ENCODE assay signal across 30 cellular contexts in genomic region chr19:35375505-35376307, GRCh38. TPM values are rescaled to one million over a fixed set of nuclear protein-coding genes. Genes with fewer than 3 reads are reported as not detected.
A peak's percentile ranks its signal among the peaks of the same experiment; 100 is the strongest.
DNase-seq lines count a peak whose midpoint lies in the region; ATAC-seq, FAIRE-seq and TF ChIP-seq lines count a peak whose summit lies in the region.
"Had no signal": no experiment of that assay in that cellular context is flagged by ENCODE, and none has a peak within 500 bp of the region (broad histone marks: within the 10 kb centered on the region; RNA-seq: fewer than 3 reads in every experiment).

No MANE protein-coding gene starts in this region.

- H3K4me3 Mint-ChIP-seq in stimulated activated effector memory CD8-positive, alpha-beta T cell treated with anti-CD3 and anti-CD28 coated beads, Interleukin-12 subunit alpha, Interleukin-12 subunit beta, amount 100 ng/mL, for 72 hours = peak overlapping the region; percentile 24
- H3K4me3 Mint-ChIP-seq: activated naive CD4-positive, alpha-beta T cell treated with anti-CD3 and anti-CD28 coated beads, Interleukin-2, amount 10 ng/mL, durations not matched to agents 7 days and 5 days; activated T-helper 1 cell treated with anti-CD3 and anti-CD28 coated beads, Interleukin-12 subunit alpha, Interleukin-12 subunit beta, Interleukin-2, Interleukin-4 antibody, amounts not matched to agents 30 ng/mL and 10 ng/mL and 1 ng/mL, durations not matched to agents 14 hours and 24 hours and 36 hours; brain; CD4-positive, alpha-beta T cell; neural crest cell; stimulated activated naive CD8-positive, alpha-beta T cell treated with anti-CD3 and anti-CD28 coated beads, Interleukin-15, Interleukin-2, amounts not matched to agents 100 ng/mL and 50 ng/mL, for 24 hours had no signal

- no peaks in the 10 kb centered on the region for H3K9me3 ChIP-seq in HCT116 (ENCODE audit: control insufficient read depth in 1 of 2, insufficient read depth in 1 of 2, low read depth in 1 of 2, low read length in 2 of 2)
- H3K9me3 ChIP-seq in GM12878 (replicated peaks; ENCODE audit: control insufficient read depth, insufficient read depth, low read length) = no peaks in the 10 kb centered on the region; the same call in 1 of the 3 replicates
- no peaks in the 10 kb centered on the region for H3K9me3 ChIP-seq in ascending aorta
- H3K9me3 ChIP-seq: left ventricle myocardium inferior, pancreas, testis, uterus had no signal

- no peaks in the 10 kb centered on the region for H3K9me2 ChIP-seq in HCT116 (ENCODE audit: insufficient read depth)

- peaks cover 3% of the 10 kb centered on the region for H3K9me3 Mint-ChIP-seq in stimulated activated effector memory CD8-positive, alpha-beta T cell treated with anti-CD3 and anti-CD28 coated beads, Interleukin-12 subunit alpha, Interleukin-12 subunit beta, amount 100 ng/mL, for 72 hours
- H3K9me3 Mint-ChIP-seq: activated naive CD4-positive, alpha-beta T cell treated with anti-CD3 and anti-CD28 coated beads, Interleukin-2, amount 10 ng/mL, durations not matched to agents 7 days and 5 days; activated T-helper 1 cell treated with anti-CD3 and anti-CD28 coated beads, Interleukin-12 subunit alpha, Interleukin-12 subunit beta, Interleukin-2, Interleukin-4 antibody, amounts not matched to agents 30 ng/mL and 10 ng/mL and 1 ng/mL, durations not matched to agents 14 hours and 24 hours and 36 hours; neural crest cell; stimulated activated naive CD8-positive, alpha-beta T cell treated with anti-CD3 and anti-CD28 coated beads, Interleukin-15, Interleukin-2, amounts not matched to agents 100 ng/mL and 50 ng/mL, for 24 hours had no signal

- SMC1A ChIA-PET in GM12878 (lab: Charles Lee; ENCODE audit: uncharacterized antibody, unreplicated experiment) = interaction anchor here (0.8 to 5.4 kb wide), 13 partner anchors 9 to 93 kb away, joined by 4 to 110 read pairs (median 9); partner anchors contain the start of gene FFAR3

- no peak overlapping the region for H3K9ac ChIP-seq in HCT116 (ENCODE audit: low read length)
- no peak overlapping the region for H3K9ac ChIP-seq in GM12878 (ENCODE audit: control insufficient read depth, insufficient read depth, low read length)

- no peak for TF ChIP-seq CTCF in HCT116 (IDR thresholded peaks at IDR 0.05 in 2 of 3, conservative IDR thresholded peaks at IDR 0.05 in 1 of 3; ENCODE audit: borderline replicate concordance in 1 of 3, insufficient read depth in 1 of 3, low read depth in 2 of 3, low read length in 2 of 3)
- TF ChIP-seq CTCF in GM12878 (IDR thresholded peaks at IDR 0.05 in 2 of 3, conservative IDR thresholded peaks at IDR 0.05 in 1 of 3; ENCODE audit: control insufficient read depth in 2 of 3, extremely low read depth in 1 of 3, insufficient read depth in 1 of 3, low read depth in 3 of 3, low read length in 3 of 3) = no peak
- TF ChIP-seq CTCF in ascending aorta (IDR thresholded peaks at IDR 0.05) = no peak

- peaks cover 4% of the 10 kb centered on the region for H3K36me3 Mint-ChIP-seq in stimulated activated effector memory CD8-positive, alpha-beta T cell treated with anti-CD3 and anti-CD28 coated beads, Interleukin-12 subunit alpha, Interleukin-12 subunit beta, amount 100 ng/mL, for 72 hours
- H3K36me3 Mint-ChIP-seq: activated naive CD4-positive, alpha-beta T cell treated with anti-CD3 and anti-CD28 coated beads, Interleukin-2, amount 10 ng/mL, durations not matched to agents 7 days and 5 days; brain had no signal

- H3K4me3 ChIP-seq in HCT116 (replicated peaks in 1 of 2; ENCODE audit: low read depth in 1 of 2, low read length in 2 of 2) (no peak overlapping the region), GM12878 (no peak overlapping the region), ascending aorta (no peak overlapping the region)
- H3K4me3 ChIP-seq: left ventricle myocardium inferior, pancreas, skin epidermis, testis, uterus had no signal

- no peaks in the 10 kb centered on the region for H4K20me1 ChIP-seq in HCT116 (ENCODE audit: insufficient read depth)
- no peaks in the 10 kb centered on the region for H4K20me1 ChIP-seq in GM12878 (ENCODE audit: control insufficient read depth, insufficient read depth)

- RAD21 ChIA-PET in HCT116 (lab: Charles Lee; ENCODE audit: low non-redundant PET in 1 of 2, low total read pairs in 2 of 2, uncharacterized antibody in 2 of 2, unreplicated experiment in 2 of 2) = no interaction called here
- RAD21 ChIA-PET in GM12878 (lab: Charles Lee; ENCODE audit: unreplicated experiment) = interaction anchor here (0.8 to 5.8 kb wide), 12 partner anchors 22 to 133 kb away, joined by 3 to 90 read pairs (median 7); partner anchors contain the start of gene FFAR1

- H3K27ac Mint-ChIP-seq in stimulated activated effector memory CD8-positive, alpha-beta T cell treated with anti-CD3 and anti-CD28 coated beads, Interleukin-12 subunit alpha, Interleukin-12 subunit beta, amount 100 ng/mL, for 72 hours = peak overlapping the region; percentile 78
- H3K27ac Mint-ChIP-seq: activated naive CD4-positive, alpha-beta T cell treated with anti-CD3 and anti-CD28 coated beads, Interleukin-2, amount 10 ng/mL, durations not matched to agents 7 days and 5 days; activated T-helper 1 cell treated with anti-CD3 and anti-CD28 coated beads, Interleukin-12 subunit alpha, Interleukin-12 subunit beta, Interleukin-2, Interleukin-4 antibody, amounts not matched to agents 30 ng/mL and 10 ng/mL and 1 ng/mL, durations not matched to agents 14 hours and 24 hours and 36 hours; brain; CD4-positive, alpha-beta T cell had no signal

- intact Hi-C loops in HCT116 (cut with micrococcal nuclease) = no loop called here
- intact Hi-C loops in GM12878 (cut with micrococcal nuclease; ENCODE audit: unreplicated experiment) = loop anchor here (5.0 kb wide), 1 partner anchor 42 kb away; no protein-coding TSS in a partner anchor
- intact Hi-C loops in ascending aorta (cut with DNase I) = no loop called here

- H3K27me3 ChIP-seq in HCT116 (ENCODE audit: insufficient read depth, low read length) (peaks cover 5% of the 10 kb centered on the region; the same call in 1 of the 2 replicates), GM12878 (replicated peaks in 1 of 2; ENCODE audit: control insufficient read depth in 2 of 2, insufficient read depth in 2 of 2, low read length in 1 of 2) (no peaks in the 10 kb centered on the region), ascending aorta (no peaks in the 10 kb centered on the region)
- H3K27me3 ChIP-seq: pancreas, testis, uterus had no signal

- no peaks in the 10 kb centered on the region for H3K36me3 ChIP-seq in HCT116 (ENCODE audit: control insufficient read depth in 1 of 2, insufficient read depth in 2 of 2, low read length in 2 of 2)
- H3K36me3 ChIP-seq in GM12878 (ENCODE audit: control insufficient read depth in 2 of 2, insufficient read depth in 2 of 2, low read length in 1 of 2) = no peaks in the 10 kb centered on the region
- H3K36me3 ChIP-seq in ascending aorta = no peaks in the 10 kb centered on the region
- H3K36me3 ChIP-seq: left ventricle myocardium inferior, pancreas, uterus had no signal

- TF ChIP-seq EP300 in GM12878 (IDR thresholded peaks at IDR 0.05; ENCODE audit: borderline replicate concordance in 1 of 2, control insufficient read depth in 1 of 2, low read depth in 2 of 2, low read length in 2 of 2) = no peak

- FAIRE-seq in GM12878 (lab: Jason Lieb, UNC) = no peak
- FAIRE-seq: islet of Langerhans, pancreas had no signal

- DNase-seq in DMS53 (lab: John Stamatoyannopoulos, UW) (peak; percentile 70), DMS53 treated with DMSO at 0.1 percent for 48 hours (lab: John Stamatoyannopoulos, UW; ENCODE audit: unreplicated experiment) (no peak), HCT116 (ENCODE audit: low read depth, low spot score) (no peak), GM12878 (ENCODE audit: low read depth, low spot score) (no peak), ascending aorta (ENCODE audit: low spot score in 2 of 2) (no peak)
- no peak for DNase-seq in stimulated activated effector memory CD8-positive, alpha-beta T cell treated with anti-CD3 and anti-CD28 coated beads, Interleukin-12 subunit alpha, Interleukin-12 subunit beta, amount 100 ng/mL, for 72 hours (ENCODE audit: low spot score in 2 of 2)
- DNase-seq: 8988T; activated naive CD4-positive, alpha-beta T cell treated with anti-CD3 and anti-CD28 coated beads, Interleukin-2, amount 10 ng/mL, durations not matched to agents 7 days and 5 days; CD4-positive, alpha-beta T cell; EL; left ventricle myocardium inferior; NCI-H1436; NCI-H2081; pancreas; retina; testis; uterus had no signal

- TF ChIP-seq POLR2A in HCT116 (IDR thresholded peaks at IDR 0.05; ENCODE audit: borderline replicate concordance, extremely low read depth, insufficient read depth, insufficient read length) (no peak), GM12878 (IDR thresholded peaks at IDR 0.05; ENCODE audit: low read depth, low read length) (no peak)

- in situ Hi-C loops in GM12878 (cut with MboI) = no loop called here

- H3K4me2 ChIP-seq in HCT116 (ENCODE audit: low read length) = peak overlapping the region; percentile 30; the same call in 1 of the 2 replicates
- no peak overlapping the region; the same call in 1 of the 2 replicates for H3K4me2 ChIP-seq in GM12878 (ENCODE audit: control insufficient read depth, insufficient read depth)

- CTCF ChIA-PET in HCT116 (lab: Charles Lee) = interaction anchor here (1.1 to 1.9 kb wide), 4 partner anchors 22 to 119 kb away, joined by 3 to 5 read pairs (median 4); no protein-coding TSS in a partner anchor
- CTCF ChIA-PET in GM12878 (lab: Yijun Ruan, JAX) = interaction anchor here (0.9 to 4.0 kb wide), 10 partner anchors 12 to 119 kb away, joined by 3 to 22 read pairs (median 4); no protein-coding TSS in a partner anchor

- TF ChIP-seq RAD21 in HCT116 (IDR thresholded peaks at IDR 0.05; ENCODE audit: low read depth) = no peak
- no peak for TF ChIP-seq RAD21 in GM12878 (IDR thresholded peaks at IDR 0.05; ENCODE audit: insufficient read depth, low read depth, low read length)

- no peak overlapping the region for H3K27ac ChIP-seq in HCT116 (ENCODE audit: low read depth, low read length)
- H3K27ac ChIP-seq in GM12878 (ENCODE audit: control insufficient read depth, insufficient read depth) = peak overlapping the region; percentile 51; the same call in 1 of the 2 replicates
- H3K27ac ChIP-seq in ascending aorta = no peak overlapping the region
- H3K27ac ChIP-seq: epithelial cell of prostate, pancreas, skin epidermis, testis, uterus had no signal

- peaks cover 0 to 11% of the 10 kb centered on the region in 2 experiments; a peak in 2 of 4 replicates for H3K4me1 ChIP-seq in HCT116 (ENCODE audit: control insufficient read depth in 1 of 2, insufficient read depth in 2 of 2, low read length in 2 of 2)
- H3K4me1 ChIP-seq in GM12878 (ENCODE audit: control insufficient read depth, insufficient read depth, low read length) = peaks cover 31% of the 10 kb centered on the region
- no peaks in the 10 kb centered on the region for H3K4me1 ChIP-seq in ascending aorta
- H3K4me1 ChIP-seq: testis, uterus had no signal

- BruUV-seq in HCT116 (replicated peaks; lab: Mats Ljungman, UMichigan) = no TSS peak
- no TSS peak for BruUV-seq in GM12878 (replicated peaks; lab: Mats Ljungman, UMichigan)

- ATAC-seq in HCT116 (no peak), GM12878 (peak; percentile 36; the same call in 2 of the 3 replicates), esophagus mucosa (no peak), GM21723 (IDR thresholded peaks at IDR 0.05; ENCODE audit: unreplicated experiment) (no peak)
- ATAC-seq in stimulated activated effector memory CD8-positive, alpha-beta T cell treated with anti-CD3 and anti-CD28 coated beads, Interleukin-12 subunit alpha, Interleukin-12 subunit beta, amount 100 ng/mL, for 72 hours = no peak
- ATAC-seq: pancreas had no signal

- no peak overlapping the region for H2AFZ ChIP-seq in HCT116 (ENCODE audit: low read depth, low read length, poor library complexity, severe bottlenecking)
- H2AFZ ChIP-seq in GM12878 (ENCODE audit: control insufficient read depth, low read depth, low read length) = no peak overlapping the region

- POLR2A ChIA-PET in HCT116 (lab: Charles Lee) (interaction anchor here (0.7 kb wide), 1 partner anchor 264 kb away, joined by 5 read pairs; no protein-coding TSS in a partner anchor), GM12878 (lab: Charles Lee) (interaction anchor here (0.5 to 4.1 kb wide), 12 partner anchors 9 to 319 kb away, joined by 3 to 52 read pairs (median 6); no protein-coding TSS in a partner anchor)

- H3K4me1 Mint-ChIP-seq in stimulated activated effector memory CD8-positive, alpha-beta T cell treated with anti-CD3 and anti-CD28 coated beads, Interleukin-12 subunit alpha, Interleukin-12 subunit beta, amount 100 ng/mL, for 72 hours = peaks cover 32% of the 10 kb centered on the region
- H3K4me1 Mint-ChIP-seq: activated naive CD4-positive, alpha-beta T cell treated with anti-CD3 and anti-CD28 coated beads, Interleukin-2, amount 10 ng/mL, durations not matched to agents 7 days and 5 days; brain; neural crest cell had no signal

- no peaks in the 10 kb centered on the region for H3K79me2 ChIP-seq in HCT116 (ENCODE audit: insufficient read depth, low read length)
- H3K79me2 ChIP-seq in GM12878 (ENCODE audit: control insufficient read depth, insufficient read depth, low read length) = no peaks in the 10 kb centered on the region

- 75% methylated on average over 12 of the region's 12 CpGs for WGBS in GM12878 (ENCODE audit: insufficient coverage, insufficient replicate concordance, low lambda C conversion rate, missing lambda C conversion rate)

RNA-seq across cellular contexts. Expression of gene GPR42, which starts 4.8 kb away (rescaled TPM):
- total RNA-seq in HCT116 (2021; ENCODE audit: unreplicated experiment) = not detected
- polyA plus RNA-seq in HCT116 (2012) = not detected in 2 replicates
- total RNA-seq in GM12878 (2013; cell fraction: nucleolus; rRNA removed) = not detected in 2 replicates
- not detected in 2 replicates for total RNA-seq in GM12878 (2014; rRNA removed)
- total RNA-seq in GM12878 (2014; rRNA removed; fragmentation: Illumina TruSeq; extraction: Trizol) = not detected in 2 replicates
- total RNA-seq in GM12878 (2021) = 0.13 TPM in 1 of 2 replicates, not detected in the other
- polyA plus RNA-seq in GM12878 (2011; ENCODE audit: low read depth) = not detected
- not detected in 2 replicates for polyA plus RNA-seq in GM12878 (2011; rRNA removed)
- not detected in 2 replicates for polyA plus RNA-seq in GM12878 (2011; cell fraction: cytosol; rRNA removed)
- polyA plus RNA-seq in GM12878 (2011; cell fraction: nucleus; rRNA removed) = 0.10 TPM in 1 of 2 replicates, not detected in the other
- 0.25 TPM in 1 of 2 replicates, not detected in the other for polyA plus RNA-seq in GM12878 (2012)
- polyA plus RNA-seq in GM12878 (2014; fragmentation: Illumina TruSeq; extraction: Trizol) = not detected in 2 replicates
- not detected for polyA plus RNA-seq in GM12878 (2014; fragmentation: Nextera tagmentation; extraction: Ambion mirVana)
- not detected in 2 replicates for polyA plus RNA-seq in GM12878 (2014; rRNA removed)
- not detected for polyA plus RNA-seq in GM12878 (2016; fragmentation: Nextera tagmentation; extraction: Ambion mirVana)
- polyA minus RNA-seq in GM12878 (2011; rRNA and poly(A)+ RNA removed) = not detected in 2 replicates
- polyA minus RNA-seq in GM12878 (2011; cell fraction: cytosol; rRNA and poly(A)+ RNA removed) = not detected in 2 replicates
- polyA minus RNA-seq in GM12878 (2011; cell fraction: nucleus; rRNA and poly(A)+ RNA removed) = not detected in 2 replicates
- not detected for total RNA-seq in esophagus mucosa
- total RNA-seq in ascending aorta = not detected
- total RNA-seq: activated T-helper 1 cell treated with anti-CD3 and anti-CD28 coated beads, Interleukin-12 subunit alpha, Interleukin-12 subunit beta, Interleukin-2, Interleukin-4 antibody, amounts not matched to agents 30 ng/mL and 10 ng/mL and 1 ng/mL, durations not matched to agents 14 hours and 24 hours and 36 hours; chondrocyte; left ventricle myocardium inferior; LHCN-M2; NCI-H460; neural crest cell; testis; uterus had no signal

RNA-seq across cellular contexts. Expression of gene FFAR3, which starts 17.4 kb away (rescaled TPM):
- total RNA-seq in HCT116 (2021; ENCODE audit: unreplicated experiment) (not detected), GM12878 (2014; rRNA removed) (not detected in 2 replicates), GM12878 (2014; rRNA removed; fragmentation: Illumina TruSeq; extraction: Trizol) (not detected in 2 replicates), GM12878 (2021) (0.18 TPM in 1 of 2 replicates, not detected in the other), esophagus mucosa (not detected), ascending aorta (not detected)
- not detected in 2 replicates for polyA plus RNA-seq in HCT116 (2012)
- total RNA-seq in GM12878 (2013; cell fraction: nucleolus; rRNA removed) = 0.42 and 0.44 TPM in 2 replicates
- not detected for polyA plus RNA-seq in GM12878 (2011; ENCODE audit: low read depth)
- polyA plus RNA-seq in GM12878 (2011; rRNA removed) (not detected in 2 replicates), GM12878 (2014; fragmentation: Illumina TruSeq; extraction: Trizol) (0.15 TPM in 1 of 2 replicates, not detected in the other), GM12878 (2014; fragmentation: Nextera tagmentation; extraction: Ambion mirVana) (not detected), GM12878 (2014; rRNA removed) (not detected in 2 replicates), GM12878 (2016; fragmentation: Nextera tagmentation; extraction: Ambion mirVana) (not detected)
- not detected in 2 replicates for polyA plus RNA-seq in GM12878 (2011; cell fraction: cytosol; rRNA removed)
- 0.12 and 0.36 TPM in 2 replicates for polyA plus RNA-seq in GM12878 (2011; cell fraction: nucleus; rRNA removed)
- polyA plus RNA-seq in GM12878 (2012) = 0.15 TPM in 1 of 2 replicates, not detected in the other
- polyA minus RNA-seq in GM12878 (2011; rRNA and poly(A)+ RNA removed) = not detected in 2 replicates
- polyA minus RNA-seq in GM12878 (2011; cell fraction: cytosol; rRNA and poly(A)+ RNA removed) = not detected in 2 replicates
- polyA minus RNA-seq in GM12878 (2011; cell fraction: nucleus; rRNA and poly(A)+ RNA removed) = not detected in 2 replicates
- total RNA-seq: CD4-positive, alpha-beta T cell; chondrocyte; left ventricle myocardium inferior; LHCN-M2; NCI-H460; neural crest cell; uterus had no signal

RNA-seq across cellular contexts. Expression of gene FFAR1, which starts 28.0 kb away (rescaled TPM):
- total RNA-seq in HCT116 (2021; ENCODE audit: unreplicated experiment) (not detected), GM12878 (2014; rRNA removed) (0.27 and 0.28 TPM in 2 replicates), GM12878 (2014; rRNA removed; fragmentation: Illumina TruSeq; extraction: Trizol) (0.13 TPM in 1 of 2 replicates, not detected in the other), GM12878 (2021) (0.43 and 0.62 TPM in 2 replicates), esophagus mucosa (not detected), ascending aorta (not detected)
- polyA plus RNA-seq in HCT116 (2012) = not detected in 2 replicates
- total RNA-seq in GM12878 (2013; cell fraction: nucleolus; rRNA removed) = 4.1 and 5.1 TPM in 2 replicates
- 0.92 TPM for polyA plus RNA-seq in GM12878 (2011; ENCODE audit: low read depth)
- polyA plus RNA-seq in GM12878 (2011; rRNA removed) (0.13 and 0.15 TPM in 2 replicates), GM12878 (2014; fragmentation: Illumina TruSeq; extraction: Trizol) (0.10 TPM in 1 of 2 replicates, not detected in the other), GM12878 (2014; fragmentation: Nextera tagmentation; extraction: Ambion mirVana) (under 1 TPM; 0.05 to 0.07 TPM), GM12878 (2014; rRNA removed) (0.32 and 0.51 TPM in 2 replicates), GM12878 (2016; fragmentation: Nextera tagmentation; extraction: Ambion mirVana) (not detected)
- polyA plus RNA-seq in GM12878 (2011; cell fraction: cytosol; rRNA removed) = 0.19 and 0.28 TPM in 2 replicates
- 1.5 TPM in 2 replicates for polyA plus RNA-seq in GM12878 (2011; cell fraction: nucleus; rRNA removed)
- polyA plus RNA-seq in GM12878 (2012) = 0.49 and 1.6 TPM in 2 replicates
- 0.26 TPM in 1 of 2 replicates, not detected in the other for polyA minus RNA-seq in GM12878 (2011; rRNA and poly(A)+ RNA removed)
- polyA minus RNA-seq in GM12878 (2011; cell fraction: cytosol; rRNA and poly(A)+ RNA removed) = not detected in 2 replicates
- polyA minus RNA-seq in GM12878 (2011; cell fraction: nucleus; rRNA and poly(A)+ RNA removed) = 0.24 and 0.77 TPM in 2 replicates
- total RNA-seq: CD4-positive, alpha-beta T cell; chondrocyte; left ventricle myocardium inferior; LHCN-M2; mesenteric fat pad; NCI-H460; neural crest cell had no signal

RNA-seq across cellular contexts. Expression of gene CD22, which starts 46.7 kb away (rescaled TPM):
- 7.0 TPM for total RNA-seq in HCT116 (2021; ENCODE audit: unreplicated experiment)
- 7.1 and 10.4 TPM in 2 replicates for polyA plus RNA-seq in HCT116 (2012)
- total RNA-seq in GM12878 (2013; cell fraction: nucleolus; rRNA removed) = 1,882 and 2,109 TPM in 2 replicates
- 238 and 245 TPM in 2 replicates for total RNA-seq in GM12878 (2014; rRNA removed)
- total RNA-seq in GM12878 (2014; rRNA removed; fragmentation: Illumina TruSeq; extraction: Trizol) = 124 and 140 TPM in 2 replicates
- 261 and 294 TPM in 2 replicates for total RNA-seq in GM12878 (2021)
- 284 TPM for polyA plus RNA-seq in GM12878 (2011; ENCODE audit: low read depth)
- polyA plus RNA-seq in GM12878 (2011; rRNA removed) = 216 and 271 TPM in 2 replicates
- 276 and 316 TPM in 2 replicates for polyA plus RNA-seq in GM12878 (2011; cell fraction: cytosol; rRNA removed)
- polyA plus RNA-seq in GM12878 (2011; cell fraction: nucleus; rRNA removed) = 443 and 480 TPM in 2 replicates
- polyA plus RNA-seq in GM12878 (2012) = 310 and 327 TPM in 2 replicates
- 288 and 344 TPM in 2 replicates for polyA plus RNA-seq in GM12878 (2014; fragmentation: Illumina TruSeq; extraction: Trizol)
- polyA plus RNA-seq in GM12878 (2014; fragmentation: Nextera tagmentation; extraction: Ambion mirVana) = 10 to 100 TPM; 23.0 to 24.4 TPM
- 316 and 325 TPM in 2 replicates for polyA plus RNA-seq in GM12878 (2014; rRNA removed)
- 10 to 100 TPM; 78.2 to 81.0 TPM for polyA plus RNA-seq in GM12878 (2016; fragmentation: Nextera tagmentation; extraction: Ambion mirVana)
- polyA minus RNA-seq in GM12878 (2011; rRNA and poly(A)+ RNA removed) = 482 and 491 TPM in 2 replicates
- polyA minus RNA-seq in GM12878 (2011; cell fraction: cytosol; rRNA and poly(A)+ RNA removed) = 141 and 142 TPM in 2 replicates
- 170 and 251 TPM in 2 replicates for polyA minus RNA-seq in GM12878 (2011; cell fraction: nucleus; rRNA and poly(A)+ RNA removed)
- 2.5 TPM for total RNA-seq in esophagus mucosa
- total RNA-seq in ascending aorta = 0.75 TPM
- total RNA-seq: chondrocyte, left ventricle myocardium inferior, NCI-H460, neural crest cell had no signal
